In genomic region chr13:27415116-27415515, GRCh38 we compare ENCODE assay signal across 1 cellular context.
TF ChIP-seq lines count a peak whose summit lies in the region.

No MANE protein-coding gene starts in this region.

TF ChIP-seq in GM23338, 12 proteins besides CTCF, POLR2A, EP300 and RAD21 (continued from another document):
- TF ChIP-seq ZNF462 (CRISPR knock-in tag; IDR thresholded peaks at IDR 0.05): no peak
- no peak for TF ChIP-seq POLR2AphosphoS5 (IDR thresholded peaks at IDR 0.05; ENCODE audit: low read depth)
- TF ChIP-seq REST (IDR thresholded peaks at IDR 0.05; ENCODE audit: unreplicated experiment): no peak
- TF ChIP-seq EZH2 (IDR thresholded peaks at IDR 0.05; ENCODE audit: low read depth, unreplicated experiment): no peak
- TF ChIP-seq JUNB (IDR thresholded peaks at IDR 0.05; ENCODE audit: unreplicated experiment): no peak
